In the genomic region with DNA sequence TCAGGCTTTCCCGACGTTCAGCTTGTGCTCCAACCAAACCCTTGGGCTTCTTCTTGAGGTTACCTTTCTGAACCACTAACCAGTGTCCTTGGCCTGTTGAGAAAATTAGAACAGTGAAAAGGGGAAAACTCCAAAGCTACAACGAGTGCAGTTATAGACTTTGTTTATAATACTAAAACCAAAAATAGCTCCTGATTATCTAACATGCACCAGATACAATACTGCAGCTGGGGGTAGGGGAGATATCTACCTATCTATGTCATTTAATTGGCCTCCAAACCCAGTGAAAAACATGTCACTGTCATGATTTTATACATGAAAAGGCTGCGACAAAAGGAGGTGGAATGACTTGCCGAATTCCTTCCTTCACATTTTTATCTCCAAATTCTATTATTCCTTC, we compare ENCODE assay signal across 30 cellular contexts.
"Had no signal": no experiment of that assay in that cellular context is flagged by ENCODE, and none has a peak within 500 bp of the region (broad histone marks: within the 10 kb centered on the region; RNA-seq: fewer than 3 reads in every experiment).

No MANE protein-coding gene starts in this region.

- H3K4me1 Mint-ChIP-seq: nephron progenitor cell, neural crest cell had no signal

- H3K36me3 ChIP-seq: ovary had no signal

- H3K9me3 Mint-ChIP-seq: natural killer cell treated with Interleukin-12 subunit alpha and Interleukin-12 subunit beta and Interleukin-15 and Interleukin-18, amount 100 ng/mL, for 72 hours; nephron progenitor cell; neural crest cell; stimulated activated effector memory CD8-positive, alpha-beta T cell treated with anti-CD3 and anti-CD28 coated beads, Interleukin-12 subunit alpha, Interleukin-12 subunit beta, amount 100 ng/mL, for 72 hours; stimulated activated naive B cell treated with anti-CD40 and anti-IgM and Interleukin-4, amounts not matched to agents 10 μg/mL and 1 μg/mL and 100 μg/mL, for 72 hours; stimulated activated naive CD8-positive, alpha-beta T cell treated with anti-CD3 and anti-CD28 coated beads, Interleukin-15, Interleukin-2, amounts not matched to agents 100 ng/mL and 50 ng/mL, for 24 hours had no signal

- H3K27me3 ChIP-seq: neutrophil, ovary, right lobe of liver, sigmoid colon, stomach, thyroid gland, tibial nerve, upper lobe of left lung, vagina had no signal

- DNase-seq: nephron progenitor cell; nucleus accumbens; ovary; posterior cingulate gyrus; psoas muscle; right cardiac atrium; right lobe of liver; sigmoid colon; small intestine; stimulated activated CD4-positive, alpha-beta T cell treated with anti-CD3 and anti-CD28 coated beads, Interleukin-15, amount 100 ng/mL, for 24 hours; stimulated activated CD4-positive, alpha-beta T cell treated with anti-CD3 and anti-CD28 coated beads, Interleukin-2, amount 100 ng/mL, for 24 hours; stimulated activated CD4-positive, alpha-beta T cell treated with anti-CD3 and anti-CD28 coated beads, Interleukin-2, amount 100 ng/mL, for 48 hours; stimulated activated CD4-positive, alpha-beta T cell treated with anti-CD3 and anti-CD28 coated beads, Interleukin-4, amount 100 ng/mL, for 24 hours; stimulated activated naive B cell treated with anti-CD40 and anti-IgM and Interleukin-4, amounts not matched to agents 10 μg/mL and 1 μg/mL and 100 μg/mL, for 72 hours; stimulated activated naive CD4-positive, alpha-beta T cell treated with Interleukin-2 at 50 U/mL for 16 hours; stomach; thyroid gland; trophoblast cell; upper lobe of left lung had no signal

- H3K4me1 ChIP-seq: parathyroid adenoma, psoas muscle, right lobe of liver, thyroid gland, tibial nerve, upper lobe of left lung, vagina had no signal

- H3K27ac ChIP-seq: neutrophil, ovary, parathyroid adenoma, psoas muscle, right lobe of liver, sigmoid colon, stomach, thoracic aorta, thyroid gland, tibial nerve, upper lobe of left lung, vagina had no signal

- H3K9ac ChIP-seq: parathyroid adenoma had no signal

- H2AFZ ChIP-seq: parathyroid adenoma had no signal

- H3K27me3 Mint-ChIP-seq: natural killer cell treated with Interleukin-12 subunit alpha and Interleukin-12 subunit beta and Interleukin-15 and Interleukin-18, amount 100 ng/mL, for 72 hours; progenitor cell of endocrine pancreas; stimulated activated naive B cell treated with anti-CD40 and anti-IgM and Interleukin-4, amounts not matched to agents 10 μg/mL and 1 μg/mL and 100 μg/mL, for 72 hours; stimulated activated naive CD8-positive, alpha-beta T cell treated with anti-CD3 and anti-CD28 coated beads, Interleukin-15, Interleukin-2, amounts not matched to agents 100 ng/mL and 50 ng/mL, for 24 hours had no signal

- FAIRE-seq: small intestine, urothelium cell line had no signal

- H3K4me3 Mint-ChIP-seq: natural killer cell treated with Interleukin-12 subunit alpha and Interleukin-12 subunit beta and Interleukin-15 and Interleukin-18, amount 100 ng/mL, for 72 hours; nephron progenitor cell; neural crest cell; stimulated activated effector memory CD8-positive, alpha-beta T cell treated with anti-CD3 and anti-CD28 coated beads, Interleukin-12 subunit alpha, Interleukin-12 subunit beta, amount 100 ng/mL, for 72 hours; stimulated activated naive B cell treated with anti-CD40 and anti-IgM and Interleukin-4, amounts not matched to agents 10 μg/mL and 1 μg/mL and 100 μg/mL, for 72 hours; stimulated activated naive CD8-positive, alpha-beta T cell treated with anti-CD3 and anti-CD28 coated beads, Interleukin-15, Interleukin-2, amounts not matched to agents 100 ng/mL and 50 ng/mL, for 24 hours had no signal

- H3K9me3 ChIP-seq: neutrophil, ovary, psoas muscle, right lobe of liver, sigmoid colon, stomach, thoracic aorta, thyroid gland, tibial nerve, upper lobe of left lung, vagina had no signal

- H3K4me3 ChIP-seq: ovary, psoas muscle, right lobe of liver, sigmoid colon, stomach, thoracic aorta, thyroid gland, tibial nerve, upper lobe of left lung, vagina had no signal

- H3K79me2 ChIP-seq: parathyroid adenoma had no signal

- H3K27ac Mint-ChIP-seq: natural killer cell treated with Interleukin-12 subunit alpha and Interleukin-12 subunit beta and Interleukin-15 and Interleukin-18, amount 100 ng/mL, for 72 hours; progenitor cell of endocrine pancreas; stimulated activated effector memory CD8-positive, alpha-beta T cell treated with anti-CD3 and anti-CD28 coated beads, Interleukin-12 subunit alpha, Interleukin-12 subunit beta, amount 100 ng/mL, for 72 hours; stimulated activated naive B cell treated with anti-CD40 and anti-IgM and Interleukin-4, amounts not matched to agents 10 μg/mL and 1 μg/mL and 100 μg/mL, for 72 hours; stimulated activated naive CD8-positive, alpha-beta T cell treated with anti-CD3 and anti-CD28 coated beads, Interleukin-15, Interleukin-2, amounts not matched to agents 100 ng/mL and 50 ng/mL, for 24 hours had no signal
